ENCODE assay signal across 1 cellular context in genomic region chr10:87504667-87505365, GRCh38.
TF ChIP-seq lines count a peak whose summit lies in the region.

Gene MINPP1, plus strand, starts transcription at chr10:87504893. Its CDS starts 23 bp downstream, at chr10:87504916.

TF ChIP-seq in GM12878, 131 proteins besides CTCF, POLR2A, EP300 and RAD21 (continued from another document):
- no peak for TF ChIP-seq RCOR1 (conservative IDR thresholded peaks at IDR 0.05; ENCODE audit: low read depth, low read length)
